In the genomic region with DNA sequence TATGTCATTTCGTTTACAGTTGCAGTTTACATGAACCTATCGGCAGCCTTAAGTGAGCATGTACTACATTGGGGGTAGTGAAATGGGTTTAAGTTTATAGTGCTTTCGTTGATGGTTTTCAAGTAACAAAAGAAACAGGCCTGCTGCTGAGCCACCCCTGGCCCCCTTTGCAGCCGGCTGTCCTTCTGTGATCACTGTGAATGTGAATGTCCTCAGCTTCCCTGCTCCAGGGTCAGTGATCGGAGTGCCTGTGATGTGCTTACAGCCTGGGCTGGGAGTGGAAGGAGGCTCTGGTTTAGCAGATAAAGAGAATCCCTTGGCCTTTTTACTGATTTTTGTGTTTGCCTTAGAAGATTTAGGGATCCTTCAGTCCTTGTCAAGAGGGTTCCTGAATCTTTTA, we compare ENCODE assay signal across 1 cellular context.
TF ChIP-seq lines count a peak whose summit lies in the region.

No MANE protein-coding gene starts in this region.

TF ChIP-seq in GM23338, 12 proteins besides CTCF, POLR2A, EP300 and RAD21:
- no peak for TF ChIP-seq EZH2phosphoT487 (IDR thresholded peaks at IDR 0.05; ENCODE audit: unreplicated experiment)
- no peak for TF ChIP-seq NANOG (IDR thresholded peaks at IDR 0.05; ENCODE audit: borderline replicate concordance)
